ENCODE assay signal across 8 cellular contexts in genomic region chr16:14600164-14600563, GRCh38. TPM values are rescaled to one million over a fixed set of nuclear protein-coding genes. Genes with fewer than 3 reads are reported as not detected.
DNase-seq lines count a peak whose midpoint lies in the region; ATAC-seq and TF ChIP-seq lines count a peak whose summit lies in the region.

No MANE protein-coding gene starts in this region.

- peaks cover 46% of the 10 kb centered on the region for H3K36me3 Mint-ChIP-seq in activated CD8-positive, alpha-beta T cell treated with anti-CD3 and anti-CD28 coated beads for 36 hours (ENCODE audit: low read depth)
- H3K36me3 Mint-ChIP-seq in activated CD8-positive, alpha-beta T cell treated with anti-CD3 and anti-CD28 coated beads, Interleukin-2, amount 10 ng/mL, durations not matched to agents 7 days and 5 days (ENCODE audit: low read depth) = peaks cover 47% of the 10 kb centered on the region

- H3K4me1 Mint-ChIP-seq in activated CD8-positive, alpha-beta T cell treated with anti-CD3 and anti-CD28 coated beads for 36 hours (ENCODE audit: low read depth) = no peaks in the 10 kb centered on the region
- no peaks in the 10 kb centered on the region for H3K4me1 Mint-ChIP-seq in activated CD8-positive, alpha-beta T cell treated with anti-CD3 and anti-CD28 coated beads, Interleukin-2, amount 10 ng/mL, durations not matched to agents 7 days and 5 days (ENCODE audit: low read depth)

- no peak overlapping the region for H3K4me2 ChIP-seq in PC-3 (ENCODE audit: low read length)

- H3K9me3 Mint-ChIP-seq in activated CD8-positive, alpha-beta T cell treated with anti-CD3 and anti-CD28 coated beads for 36 hours = no peaks in the 10 kb centered on the region
- no peaks in the 10 kb centered on the region for H3K9me3 Mint-ChIP-seq in activated CD8-positive, alpha-beta T cell treated with anti-CD3 and anti-CD28 coated beads, Interleukin-2, amount 10 ng/mL, durations not matched to agents 7 days and 5 days (ENCODE audit: insufficient read depth)

- peak; percentile 60 for TF ChIP-seq CTCF in activated CD8-positive, alpha-beta T cell treated with anti-CD3 and anti-CD28 coated beads for 36 hours (IDR thresholded peaks at IDR 0.05)
- TF ChIP-seq CTCF in PC-3 (conservative IDR thresholded peaks at IDR 0.05; ENCODE audit: low read depth, low read length) = peak; percentile 59
- peak; percentile 54 for TF ChIP-seq CTCF in fibroblast of the aortic adventitia (IDR thresholded peaks at IDR 0.05; ENCODE audit: insufficient read depth, low read length)
- peak; percentile 37 to 42 (median 40) for TF ChIP-seq CTCF in testis (IDR thresholded peaks at IDR 0.05)

- no peak overlapping the region for H2AFZ ChIP-seq in PC-3 (ENCODE audit: low read length)

- no TSS peak for BruUV-seq in PC-3 (replicated peaks; lab: Mats Ljungman, UMichigan)

- no peak overlapping the region for H3K27ac ChIP-seq in PC-3 (ENCODE audit: low read length)
- no peak overlapping the region for H3K27ac ChIP-seq in testis

- no peaks in the 10 kb centered on the region for H4K20me1 ChIP-seq in PC-3 (ENCODE audit: low read length)

- no peaks in the 10 kb centered on the region for H3K79me2 ChIP-seq in PC-3 (ENCODE audit: low read length)

- H3K4me1 ChIP-seq in PC-3 (ENCODE audit: insufficient read depth, low read length) (no peaks in the 10 kb centered on the region), testis (no peaks in the 10 kb centered on the region)

- H3K4me3 Mint-ChIP-seq in activated CD8-positive, alpha-beta T cell treated with anti-CD3 and anti-CD28 coated beads for 36 hours = no peak overlapping the region
- no peak overlapping the region for H3K4me3 Mint-ChIP-seq in activated CD8-positive, alpha-beta T cell treated with anti-CD3 and anti-CD28 coated beads, Interleukin-2, amount 10 ng/mL, durations not matched to agents 7 days and 5 days

- intact Hi-C loops in activated CD8-positive, alpha-beta T cell treated with anti-CD3 and anti-CD28 coated beads for 36 hours (cut with micrococcal nuclease) = no loop called here
- intact Hi-C loops in PC-3 (cut with micrococcal nuclease) = no loop called here
- intact Hi-C loops in testis (cut with DNase I; ENCODE audit: low total_unique reads) = no loop called here

- H3K9me2 ChIP-seq in PC-3 (replicated peaks; ENCODE audit: low read length) = no peaks in the 10 kb centered on the region

- no peak overlapping the region for H3K4me3 ChIP-seq in PC-3 (ENCODE audit: low read length)
- H3K4me3 ChIP-seq in fibroblast of the aortic adventitia (ENCODE audit: low read depth, low read length) = no peak overlapping the region
- no peak overlapping the region for H3K4me3 ChIP-seq in testis

- H3K27me3 ChIP-seq in PC-3 (ENCODE audit: low read length) (no peaks in the 10 kb centered on the region), testis (no peaks in the 10 kb centered on the region)

- TF ChIP-seq POLR2A in testis (IDR thresholded peaks at IDR 0.05) = no peak

- POLR2A ChIA-PET in activated CD8-positive, alpha-beta T cell treated with anti-CD3 and anti-CD28 coated beads for 36 hours (lab: Charles Lee) = interaction anchor here (0.5 kb wide), 1 partner anchor 219 kb away, joined by 4 read pairs; no protein-coding TSS in a partner anchor
- POLR2A ChIA-PET in activated CD8-positive, alpha-beta T cell treated with anti-CD3 and anti-CD28 coated beads, Interleukin-2, amount 10 ng/mL, durations not matched to agents 7 days and 5 days (lab: Charles Lee) = no interaction called here
- POLR2A ChIA-PET in PC-3 (lab: Charles Lee; ENCODE audit: unreplicated experiment) = no interaction called here

- no peaks in the 10 kb centered on the region for H3K9me3 ChIP-seq in PC-3 (ENCODE audit: low read length)
- no peaks in the 10 kb centered on the region for H3K9me3 ChIP-seq in testis

- H3K9ac ChIP-seq in PC-3 (ENCODE audit: low read length) = no peak overlapping the region

- no peaks in the 10 kb centered on the region; the same call in 1 of the 2 replicates for H3K36me3 ChIP-seq in PC-3 (ENCODE audit: low read depth, low read length)
- H3K36me3 ChIP-seq in testis (ENCODE audit: low read depth, missing control alignments) = no peaks in the 10 kb centered on the region

- H3K27ac Mint-ChIP-seq in activated CD8-positive, alpha-beta T cell treated with anti-CD3 and anti-CD28 coated beads for 36 hours = no peak overlapping the region
- no peak overlapping the region for H3K27ac Mint-ChIP-seq in activated CD8-positive, alpha-beta T cell treated with anti-CD3 and anti-CD28 coated beads, Interleukin-2, amount 10 ng/mL, durations not matched to agents 7 days and 5 days

- CTCF ChIA-PET in activated CD8-positive, alpha-beta T cell treated with anti-CD3 and anti-CD28 coated beads for 36 hours (lab: Charles Lee) = interaction anchor here (1.3 to 3.5 kb wide), 3 partner anchors 13 to 677 kb away, joined by 3 to 16 read pairs (median 7); no protein-coding TSS in a partner anchor
- CTCF ChIA-PET in activated CD8-positive, alpha-beta T cell treated with anti-CD3 and anti-CD28 coated beads, Interleukin-2, amount 10 ng/mL, durations not matched to agents 7 days and 5 days (lab: Charles Lee) = interaction anchor here (0.6 to 1.5 kb wide), 4 partner anchors 10 to 351 kb away, joined by 3 to 4 read pairs (median 4); no protein-coding TSS in a partner anchor
- CTCF ChIA-PET in PC-3 (lab: Charles Lee) = no interaction called here

- no peak for ATAC-seq in activated CD8-positive, alpha-beta T cell treated with anti-CD3 and anti-CD28 coated beads for 36 hours
- no peak for ATAC-seq in activated CD8-positive, alpha-beta T cell treated with anti-CD3 and anti-CD28 coated beads, Interleukin-2, amount 10 ng/mL, durations not matched to agents 7 days and 5 days
- ATAC-seq in PC-3 = no peak
- ATAC-seq in HG03571 (IDR thresholded peaks at IDR 0.05; ENCODE audit: unreplicated experiment) = no peak
- no peak for ATAC-seq in GM21447 (IDR thresholded peaks at IDR 0.05; ENCODE audit: unreplicated experiment)

- no peaks in the 10 kb centered on the region for H3K27me3 Mint-ChIP-seq in activated CD8-positive, alpha-beta T cell treated with anti-CD3 and anti-CD28 coated beads for 36 hours
- H3K27me3 Mint-ChIP-seq in activated CD8-positive, alpha-beta T cell treated with anti-CD3 and anti-CD28 coated beads, Interleukin-2, amount 10 ng/mL, durations not matched to agents 7 days and 5 days (ENCODE audit: low read depth) = no peaks in the 10 kb centered on the region

- WGBS in testis, 2 donors = 50 to 55% methylated on average over 2 of the region's 2 CpGs

- no peaks in the 10 kb centered on the region for H3F3A ChIP-seq in PC-3 (ENCODE audit: low read length, unreplicated experiment)

- no peak for DNase-seq in activated CD8-positive, alpha-beta T cell treated with anti-CD3 and anti-CD28 coated beads for 36 hours
- DNase-seq in activated CD8-positive, alpha-beta T cell treated with anti-CD3 and anti-CD28 coated beads, Interleukin-2, amount 10 ng/mL, durations not matched to agents 7 days and 5 days = no peak
- peak; percentile 47 for DNase-seq in PC-3
- DNase-seq in fibroblast of the aortic adventitia (ENCODE audit: low read depth) = peak; percentile 64
- no peak for DNase-seq in testis
- no peak for DNase-seq in activated effector memory CD4-positive, alpha-beta T cell treated with anti-CD3 and anti-CD28 coated beads, Interleukin-2, amount 50 U/mL, for 16 hours

RNA-seq across cellular contexts. Expression of gene PARN, which starts 29.9 kb away (rescaled TPM):
- 10 to 100 TPM; 43.0 to 45.6 TPM for total RNA-seq in activated CD8-positive, alpha-beta T cell treated with anti-CD3 and anti-CD28 coated beads for 36 hours
- 10 to 100 TPM; 36.4 to 40.0 TPM for total RNA-seq in activated CD8-positive, alpha-beta T cell treated with anti-CD3 and anti-CD28 coated beads, Interleukin-2, amount 10 ng/mL, durations not matched to agents 7 days and 5 days
- total RNA-seq in PC-3 (2014; rRNA removed) (29.0 and 34.7 TPM in 2 replicates), fibroblast of the aortic adventitia (ENCODE audit: low replicate concordance) (37.2 and 65.6 TPM in 2 replicates), testis (10 to 100 TPM; 47.6 to 67.2 TPM)
- polyA plus RNA-seq in testis (ENCODE audit: insufficient read depth, low read depth, low replicate concordance) = 43.5 TPM

RNA-seq across cellular contexts. Expression of gene BFAR, which starts 32.6 kb away (rescaled TPM):
- total RNA-seq in activated CD8-positive, alpha-beta T cell treated with anti-CD3 and anti-CD28 coated beads for 36 hours = 10 to 100 TPM; 53.4 to 58.4 TPM
- 10 to 100 TPM; 65.1 to 65.7 TPM for total RNA-seq in activated CD8-positive, alpha-beta T cell treated with anti-CD3 and anti-CD28 coated beads, Interleukin-2, amount 10 ng/mL, durations not matched to agents 7 days and 5 days
- total RNA-seq in PC-3 (2014; rRNA removed) (26.9 and 27.9 TPM in 2 replicates), fibroblast of the aortic adventitia (ENCODE audit: low replicate concordance) (78.4 and 129 TPM in 2 replicates), testis (10 to 100 TPM; 49.2 to 63.4 TPM)
- polyA plus RNA-seq in testis (ENCODE audit: insufficient read depth, low read depth, low replicate concordance) = 41.7 TPM

Comparison
In these comparisons a context has a peak if more than half of its experiments do, and no peak if none do; other contexts are left out.
1. DNase-seq: peak in PC-3 (single experiment) and fibroblast of the aortic adventitia (single experiment); none in activated CD8-positive, alpha-beta T cell treated with anti-CD3 and anti-CD28 coated beads for 36 hours (single experiment), activated CD8-positive, alpha-beta T cell treated with anti-CD3 and anti-CD28 coated beads, Interleukin-2, amount 10 ng/mL, durations not matched to agents 7 days and 5 days (single experiment), testis (single experiment) and activated effector memory CD4-positive, alpha-beta T cell treated with anti-CD3 and anti-CD28 coated beads, Interleukin-2, amount 50 U/mL, for 16 hours (single experiment).
2. Peak in every context shown above with its lines, with median percentiles within 50 percentile points of each other: CTCF ChIP-seq.